In genomic region chr1:24743404-24744211, GRCh38 we compare ENCODE assay signal across 1 cellular context.
A peak's percentile ranks its signal among the peaks of the same experiment; 100 is the strongest.
TF ChIP-seq lines count a peak whose summit lies in the region.

No MANE protein-coding gene starts in this region.

TF ChIP-seq in HEK293, 187 proteins besides CTCF, POLR2A, EP300 and RAD21 (continued from another document):
- TF ChIP-seq KLF17 (tag by site-specific recombination; IDR thresholded peaks at IDR 0.05) (no peak), ZNF148 (tag by site-specific recombination; IDR thresholded peaks at IDR 0.05; ENCODE audit: borderline replicate concordance) (no peak), ZNF501 (tag by site-specific recombination; IDR thresholded peaks at IDR 0.05) (no peak), ZNF426 (tag by site-specific recombination; IDR thresholded peaks at IDR 0.05) (no peak), ZNF626 (tag by site-specific recombination; IDR thresholded peaks at IDR 0.05) (no peak), ZNF521 (tag by site-specific recombination; IDR thresholded peaks at IDR 0.05) (no peak), PRDM6 (tag by site-specific recombination; IDR thresholded peaks at IDR 0.05) (0 out of 2 replicates have a peak, but pooled peaks have one; percentile 42), PATZ1 (tag by site-specific recombination; IDR thresholded peaks at IDR 0.05) (no peak), ZNF19 (tag by site-specific recombination; IDR thresholded peaks at IDR 0.05; ENCODE audit: low read depth) (no peak), PRDM4 (tag by site-specific recombination; IDR thresholded peaks at IDR 0.05) (no peak), ZFP37 (tag by site-specific recombination; IDR thresholded peaks at IDR 0.05) (no peak)
